11 cellular contexts compared by ENCODE assay signal in the genomic region with DNA sequence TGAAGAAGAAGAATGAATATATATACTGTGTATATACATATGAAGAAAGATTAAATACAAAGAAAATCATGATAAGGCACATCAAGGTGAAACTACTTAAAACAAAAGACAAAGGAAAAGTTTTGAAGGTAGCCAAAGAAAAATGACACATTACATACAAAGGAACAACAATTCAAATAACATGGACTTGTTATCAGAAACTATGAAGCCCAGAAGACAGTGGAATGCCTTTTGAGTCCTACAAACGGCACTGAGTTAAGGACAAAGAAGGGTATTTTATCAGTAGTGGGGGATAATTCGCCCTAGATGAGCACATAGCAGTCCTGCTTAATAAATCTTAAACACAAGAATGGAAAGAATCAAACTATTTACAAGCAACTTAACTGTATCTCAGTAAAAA.
"Had no signal": no experiment of that assay in that cellular context is flagged by ENCODE, and none has a peak within 500 bp of the region (broad histone marks: within the 10 kb centered on the region; RNA-seq: fewer than 3 reads in every experiment).

No MANE protein-coding gene starts in this region.

- H3K36me3 ChIP-seq: HAP-1 had no signal

- H2AFZ ChIP-seq: GM23248, GM23338 had no signal

- H3K4me3 ChIP-seq: GM23248, GM23338, HAP-1 had no signal

- H3K4me3 Mint-ChIP-seq: GM23338, H9, HFFc6 had no signal

- H3K27ac Mint-ChIP-seq: GM23338, H9, HFFc6 had no signal

- H3K4me2 ChIP-seq: GM23338 had no signal

- H3K4me1 Mint-ChIP-seq: GM23338, H9 had no signal

- H3K4me1 ChIP-seq: HAP-1 had no signal

- H3K27ac ChIP-seq: GM23248 had no signal

- DNase-seq: GM23248, GOT3, H7, H9, HCEC 1CT, HFFc6 had no signal

- H3K9me3 Mint-ChIP-seq: GM23338, HFFc6 had no signal

- H3K9ac ChIP-seq: GM23248 had no signal

- ATAC-seq: GM23338, HCT116 had no signal

- FAIRE-seq: H1, H54 had no signal

- H3K9me3 ChIP-seq: HAP-1 had no signal
